In genomic region chr7:43302211-43302711, GRCh38 we compare ENCODE assay signal across 10 cellular contexts.
DNase-seq lines count a peak whose midpoint lies in the region; ATAC-seq lines count a peak whose summit lies in the region.
"Had no signal": no experiment of that assay in that cellular context is flagged by ENCODE, and none has a peak within 500 bp of the region (broad histone marks: within the 10 kb centered on the region; RNA-seq: fewer than 3 reads in every experiment).

No MANE protein-coding gene starts in this region.

- intact Hi-C loops in activated CD4-positive, alpha-beta T cell treated with anti-CD3 and anti-CD28 coated beads, Interleukin-2, amount 10 ng/mL, durations not matched to agents 24 days and 14 days (cut with micrococcal nuclease): no loop called here

- no peak overlapping the region for H3K27ac Mint-ChIP-seq in activated CD4-positive, alpha-beta T cell treated with anti-CD3 and anti-CD28 coated beads, Interleukin-2, amount 10 ng/mL, durations not matched to agents 24 days and 14 days

- H3K4me3 Mint-ChIP-seq in activated CD4-positive, alpha-beta T cell treated with anti-CD3 and anti-CD28 coated beads, Interleukin-2, amount 10 ng/mL, durations not matched to agents 24 days and 14 days: no peak overlapping the region

- peaks cover 17% of the 10 kb centered on the region for H3K4me1 Mint-ChIP-seq in activated CD4-positive, alpha-beta T cell treated with anti-CD3 and anti-CD28 coated beads, Interleukin-2, amount 10 ng/mL, durations not matched to agents 24 days and 14 days

- no peaks in the 10 kb centered on the region for H3K9me3 Mint-ChIP-seq in activated CD4-positive, alpha-beta T cell treated with anti-CD3 and anti-CD28 coated beads, Interleukin-2, amount 10 ng/mL, durations not matched to agents 24 days and 14 days

- ATAC-seq in esophagus mucosa (peak; percentile 69), GM21717 (IDR thresholded peaks at IDR 0.05; ENCODE audit: unreplicated experiment) (no peak), GM21390 (IDR thresholded peaks at IDR 0.05; ENCODE audit: unreplicated experiment) (no peak), GM18870 (IDR thresholded peaks at IDR 0.05; ENCODE audit: unreplicated experiment) (no peak)
- ATAC-seq: left ventricle myocardium superior had no signal

- no peaks in the 10 kb centered on the region for H3K36me3 Mint-ChIP-seq in activated CD4-positive, alpha-beta T cell treated with anti-CD3 and anti-CD28 coated beads, Interleukin-2, amount 10 ng/mL, durations not matched to agents 24 days and 14 days (ENCODE audit: low read depth)

- H3K27me3 Mint-ChIP-seq in activated CD4-positive, alpha-beta T cell treated with anti-CD3 and anti-CD28 coated beads, Interleukin-2, amount 10 ng/mL, durations not matched to agents 24 days and 14 days: no peaks in the 10 kb centered on the region

- DNase-seq in activated CD4-positive, alpha-beta T cell treated with anti-CD3 and anti-CD28 coated beads for 48 hours: peak; percentile 58
- no peak for DNase-seq in activated CD4-positive, alpha-beta T cell treated with anti-CD3 and anti-CD28 coated beads, Interleukin-2, amount 10 ng/mL, durations not matched to agents 24 days and 14 days
- DNase-seq in RKO (ENCODE audit: low spot score) (peak; percentile 77), retina (peak; percentile 57)
- DNase-seq: left ventricle myocardium superior, NCI-H1694 treated with DMSO at 0.1 percent for 48 hours had no signal
